Comparison of ENCODE assay signal across 10 cellular contexts in genomic region chr14:99261916-99262787, GRCh38. TPM values are rescaled to one million over a fixed set of nuclear protein-coding genes. Genes with fewer than 3 reads are reported as not detected.
A peak's percentile ranks its signal among the peaks of the same experiment; 100 is the strongest.
DNase-seq lines count a peak whose midpoint lies in the region; ATAC-seq and TF ChIP-seq lines count a peak whose summit lies in the region.
"Had no signal": no experiment of that assay in that cellular context is flagged by ENCODE, and none has a peak within 500 bp of the region (broad histone marks: within the 10 kb centered on the region; RNA-seq: fewer than 3 reads in every experiment).

No MANE protein-coding gene starts in this region.

- H3K4me1 ChIP-seq in CD8-positive, alpha-beta T cell (ENCODE audit: insufficient read depth, low read length): peaks cover 80% of the 10 kb centered on the region

- H3K4me3 Mint-ChIP-seq in CD8-positive, alpha-beta T cell: peak overlapping the region; percentile 100
- peak overlapping the region; percentile 57 for H3K4me3 Mint-ChIP-seq in WTC11
- peak overlapping the region; percentile 98 for H3K4me3 Mint-ChIP-seq in activated naive CD8-positive, alpha-beta T cell treated with anti-CD3 and anti-CD28 coated beads, Interleukin-2, amount 10 ng/mL, durations not matched to agents 7 days and 5 days
- H3K4me3 Mint-ChIP-seq in neural crest cell: peak overlapping the region; percentile 9

- peaks cover 95% of the 10 kb centered on the region for H3K4me1 Mint-ChIP-seq in CD8-positive, alpha-beta T cell (ENCODE audit: low read depth)
- H3K4me1 Mint-ChIP-seq in WTC11: peaks cover 96% of the 10 kb centered on the region
- peaks cover 78% of the 10 kb centered on the region for H3K4me1 Mint-ChIP-seq in activated naive CD8-positive, alpha-beta T cell treated with anti-CD3 and anti-CD28 coated beads, Interleukin-2, amount 10 ng/mL, durations not matched to agents 7 days and 5 days
- H3K4me1 Mint-ChIP-seq in neural crest cell: peaks cover 21% of the 10 kb centered on the region

- ATAC-seq in CD8-positive, alpha-beta T cell: peak; percentile 61
- ATAC-seq in WTC11 (peak; percentile 2; the same call in 1 of the 2 replicates), GM21723 (IDR thresholded peaks at IDR 0.05; ENCODE audit: unreplicated experiment) (no peak)
- ATAC-seq in activated naive CD8-positive, alpha-beta T cell treated with anti-CD3 and anti-CD28 coated beads, Interleukin-2, amount 10 ng/mL, durations not matched to agents 7 days and 5 days (ENCODE audit: low read depth): peak; percentile 62

- POLR2A ChIA-PET in CD8-positive, alpha-beta T cell (lab: Charles Lee): interaction anchor here (0.6 to 58.6 kb wide), 15 partner anchors 8 to 1642 kb away, joined by 3 to 2179 read pairs (median 4); partner anchors contain the start of gene BCL11B
- POLR2A ChIA-PET in WTC11 (lab: Charles Lee): interaction anchor here (0.5 to 1.7 kb wide), 3 partner anchors 15 to 74 kb away, joined by 3 read pairs; no protein-coding TSS in a partner anchor
- POLR2A ChIA-PET in activated naive CD8-positive, alpha-beta T cell treated with anti-CD3 and anti-CD28 coated beads, Interleukin-2, amount 10 ng/mL, durations not matched to agents 7 days and 5 days (lab: Charles Lee): interaction anchor here (0.6 to 16.1 kb wide), 21 partner anchors 9 to 1659 kb away, joined by 3 to 796 read pairs (median 5); partner anchors contain the start of gene BCL11B

- H3K36me3 Mint-ChIP-seq in CD8-positive, alpha-beta T cell: peaks cover 91% of the 10 kb centered on the region
- no peaks in the 10 kb centered on the region for H3K36me3 Mint-ChIP-seq in WTC11
- peaks cover 47% of the 10 kb centered on the region for H3K36me3 Mint-ChIP-seq in activated naive CD8-positive, alpha-beta T cell treated with anti-CD3 and anti-CD28 coated beads, Interleukin-2, amount 10 ng/mL, durations not matched to agents 7 days and 5 days
- H3K36me3 Mint-ChIP-seq in neural crest cell (ENCODE audit: low read depth): no peaks in the 10 kb centered on the region

- CTCF ChIA-PET in CD8-positive, alpha-beta T cell (lab: Charles Lee): interaction anchor here (0.5 to 11.2 kb wide), 12 partner anchors 9 to 1265 kb away, joined by 3 to 284 read pairs (median 10); partner anchors contain the start of gene BCL11B
- CTCF ChIA-PET in WTC11 (lab: Charles Lee): interaction anchor here (0.6 to 1.3 kb wide), 5 partner anchors 10 to 146 kb away, joined by 3 to 4 read pairs (median 3); partner anchors contain the start of gene BCL11B

- no peaks in the 10 kb centered on the region for H3K9me3 ChIP-seq in CD8-positive, alpha-beta T cell (ENCODE audit: low read length)

- H3K4me3 ChIP-seq in CD8-positive, alpha-beta T cell (ENCODE audit: low read depth, low read length): peak overlapping the region; percentile 87

- peaks cover 19% of the 10 kb centered on the region for H3K36me3 ChIP-seq in CD8-positive, alpha-beta T cell (ENCODE audit: insufficient read depth, low read length)

- DNase-seq in CD8-positive, alpha-beta T cell: peak in 6 of 7 experiments; percentile 63 to 97 (median 81)
- DNase-seq in WTC11 (ENCODE audit: low spot score) (no peak), neural crest cell (ENCODE audit: low read depth, low spot score) (no peak), DMS153 (lab: John Stamatoyannopoulos, UW) (no peak), SK-N-DZ (ENCODE audit: low spot score) (no peak), foreskin melanocyte (no peak)
- peak; percentile 68 for DNase-seq in activated naive CD8-positive, alpha-beta T cell treated with anti-CD3 and anti-CD28 coated beads, Interleukin-2, amount 10 ng/mL, durations not matched to agents 7 days and 5 days
- DNase-seq: NCI-H1048 had no signal

- intact Hi-C loops in CD8-positive, alpha-beta T cell (cut with DNase I, micrococcal nuclease): loop anchor here (1.0 to 10.0 kb wide), 6 partner anchors 9 to 803 kb away; partner anchors contain the start of genes BCL11B (in 1 of the 2) and EVL (in 1 of the 2)

- H3K27me3 ChIP-seq in CD8-positive, alpha-beta T cell (ENCODE audit: insufficient read depth, low read length): no peaks in the 10 kb centered on the region

- peak overlapping the region; percentile 97 for H3K27ac ChIP-seq in CD8-positive, alpha-beta T cell (ENCODE audit: low read depth, low read length)
- H3K27ac ChIP-seq: C4-2B had no signal

- peak overlapping the region; percentile 100 for H3K27ac Mint-ChIP-seq in CD8-positive, alpha-beta T cell
- H3K27ac Mint-ChIP-seq in WTC11: peak overlapping the region; percentile 91
- H3K27ac Mint-ChIP-seq in activated naive CD8-positive, alpha-beta T cell treated with anti-CD3 and anti-CD28 coated beads, Interleukin-2, amount 10 ng/mL, durations not matched to agents 7 days and 5 days: peak overlapping the region; percentile 99
- no peak overlapping the region for H3K27ac Mint-ChIP-seq in neural crest cell (ENCODE audit: unreplicated experiment)

- TF ChIP-seq CTCF in CD8-positive, alpha-beta T cell (IDR thresholded peaks at IDR 0.05): no peak
- no peak for TF ChIP-seq CTCF in WTC11 (IDR thresholded peaks at IDR 0.05)
- TF ChIP-seq CTCF in neural crest cell (conservative IDR thresholded peaks at IDR 0.05): no peak

- no peaks in the 10 kb centered on the region for H3K27me3 Mint-ChIP-seq in CD8-positive, alpha-beta T cell (ENCODE audit: low read depth)
- H3K27me3 Mint-ChIP-seq in WTC11 (ENCODE audit: low read depth): no peaks in the 10 kb centered on the region; the same call in 1 of the 2 replicates
- H3K27me3 Mint-ChIP-seq in activated naive CD8-positive, alpha-beta T cell treated with anti-CD3 and anti-CD28 coated beads, Interleukin-2, amount 10 ng/mL, durations not matched to agents 7 days and 5 days: no peaks in the 10 kb centered on the region
- H3K27me3 Mint-ChIP-seq in neural crest cell (ENCODE audit: low read depth): peaks cover 95% of the 10 kb centered on the region

- no peaks in the 10 kb centered on the region for H3K9me3 Mint-ChIP-seq in CD8-positive, alpha-beta T cell
- H3K9me3 Mint-ChIP-seq in WTC11 (no peaks in the 10 kb centered on the region), neural crest cell (no peaks in the 10 kb centered on the region)
- H3K9me3 Mint-ChIP-seq in activated naive CD8-positive, alpha-beta T cell treated with anti-CD3 and anti-CD28 coated beads, Interleukin-2, amount 10 ng/mL, durations not matched to agents 7 days and 5 days: no peaks in the 10 kb centered on the region

TF ChIP-seq in WTC11, 78 proteins besides CTCF, POLR2A, EP300 and RAD21 (continues in another document):
- TF ChIP-seq JAZF1 (CRISPR knock-in tag; IDR thresholded peaks at IDR 0.05) (no peak), ATF2 (CRISPR knock-in tag; IDR thresholded peaks at IDR 0.05; ENCODE audit: borderline replicate concordance, low read depth) (no peak), TP53 (CRISPR knock-in tag; IDR thresholded peaks at IDR 0.05) (no peak; the same call in 1 of the 2 replicates), STAT6 (CRISPR knock-in tag; conservative IDR thresholded peaks at IDR 0.05; ENCODE audit: low read depth) (no peak), RELA (CRISPR knock-in tag; IDR thresholded peaks at IDR 0.05; ENCODE audit: borderline replicate concordance) (no peak), CBFB (CRISPR knock-in tag; IDR thresholded peaks at IDR 0.05; ENCODE audit: low read depth) (no peak), CREB1 (CRISPR knock-in tag; IDR thresholded peaks at IDR 0.05) (no peak), SOX15 (CRISPR knock-in tag; IDR thresholded peaks at IDR 0.05) (no peak), SMAD3 (CRISPR knock-in tag; IDR thresholded peaks at IDR 0.05; ENCODE audit: borderline replicate concordance) (no peak)

RNA-seq across cellular contexts. Expression of gene BCL11B, which starts 9.8 kb away (rescaled TPM):
- 100 to 1,000 TPM; 273 to 284 TPM for total RNA-seq in CD8-positive, alpha-beta T cell
- total RNA-seq in WTC11 (2021) (6.7 to 9.1 TPM (median 7.2 TPM) in 3 replicates), neural crest cell (0.28 and 0.32 TPM in 2 replicates)
- total RNA-seq in activated naive CD8-positive, alpha-beta T cell treated with anti-CD3 and anti-CD28 coated beads, Interleukin-2, amount 10 ng/mL, durations not matched to agents 7 days and 5 days: 100 to 1,000 TPM in 1 of 2 experiments, 10 to 100 TPM in 1; 99.5 to 104 TPM
- polyA plus RNA-seq in SK-N-DZ (2014; cell fraction: cytosol; rRNA removed): 3.2 and 3.6 TPM in 2 replicates
- 2.2 and 3.2 TPM in 2 replicates for polyA plus RNA-seq in SK-N-DZ (2014; cell fraction: nucleus; rRNA removed)

Comparison
In these comparisons a context has a peak if more than half of its experiments do, and no peak if none do; other contexts are left out.
1. DNase-seq: peak in CD8-positive, alpha-beta T cell (6 of 7) and activated naive CD8-positive, alpha-beta T cell treated with anti-CD3 and anti-CD28 coated beads, Interleukin-2, amount 10 ng/mL, durations not matched to agents 7 days and 5 days (single experiment); none in WTC11 (single experiment), neural crest cell (single experiment), DMS153 (single experiment), SK-N-DZ (single experiment) and foreskin melanocyte (single experiment).
2. H3K4me3 Mint-ChIP-seq: peak in every context shown above with its lines; median percentile 100 in CD8-positive, alpha-beta T cell; 98 in activated naive CD8-positive, alpha-beta T cell treated with anti-CD3 and anti-CD28 coated beads, Interleukin-2, amount 10 ng/mL, durations not matched to agents 7 days and 5 days; 57 in WTC11; 9 in neural crest cell.